Comparison of ENCODE assay signal across 14 cellular contexts in genomic region chr2:45190481-45190880, GRCh38.
DNase-seq lines count a peak whose midpoint lies in the region; ATAC-seq, FAIRE-seq and TF ChIP-seq lines count a peak whose summit lies in the region.
"Had no signal": no experiment of that assay in that cellular context is flagged by ENCODE, and none has a peak within 500 bp of the region (broad histone marks: within the 10 kb centered on the region; RNA-seq: fewer than 3 reads in every experiment).

No MANE protein-coding gene starts in this region.

- no peaks in the 10 kb centered on the region for H3K4me1 Mint-ChIP-seq in activated CD4-positive, alpha-beta T cell treated with anti-CD3 and anti-CD28 coated beads for 36 hours

- POLR2A ChIA-PET in activated CD4-positive, alpha-beta T cell treated with anti-CD3 and anti-CD28 coated beads for 36 hours (lab: Charles Lee), result no interaction called here

- CTCF ChIA-PET in activated CD4-positive, alpha-beta T cell treated with anti-CD3 and anti-CD28 coated beads for 36 hours (lab: Charles Lee), result no interaction called here

- no peak overlapping the region for H3K4me3 Mint-ChIP-seq in activated CD4-positive, alpha-beta T cell treated with anti-CD3 and anti-CD28 coated beads for 36 hours

- peak overlapping the region; percentile 77 for H3K27ac ChIP-seq in SJCRH30
- H3K27ac ChIP-seq in ascending aorta, result no peak overlapping the region
- H3K27ac ChIP-seq: VCaP had no signal

- no peaks in the 10 kb centered on the region for H3K9me3 ChIP-seq in SJCRH30 (replicated peaks)
- no peaks in the 10 kb centered on the region for H3K9me3 ChIP-seq in skeletal muscle satellite cell (replicated peaks; ENCODE audit: low read length)
- H3K9me3 ChIP-seq in ascending aorta, result no peaks in the 10 kb centered on the region

- intact Hi-C loops in ascending aorta (cut with DNase I), result no loop called here
- intact Hi-C loops in activated CD4-positive, alpha-beta T cell treated with anti-CD3 and anti-CD28 coated beads for 36 hours (cut with DNase I, micrococcal nuclease), result no loop called here

- FAIRE-seq in H54 (lab: Jason Lieb, UNC), result peak; percentile 43
- FAIRE-seq: colon had no signal

- TF ChIP-seq CTCF in fibroblast of mammary gland (conservative IDR thresholded peaks at IDR 0.05; ENCODE audit: control insufficient read depth, insufficient read depth, low read depth, low read length) (no peak), ascending aorta (IDR thresholded peaks at IDR 0.05) (no peak)

- H3K27ac Mint-ChIP-seq in activated CD4-positive, alpha-beta T cell treated with anti-CD3 and anti-CD28 coated beads for 36 hours, result no peak overlapping the region
- H3K27ac Mint-ChIP-seq: activated naive CD4-positive, alpha-beta T cell treated with anti-CD3 and anti-CD28 coated beads, Interleukin-2, amount 50 U/mL, for 72 hours had no signal

- H3K4me3 ChIP-seq in SJCRH30, result no peak overlapping the region
- H3K4me3 ChIP-seq in fibroblast of mammary gland (ENCODE audit: control insufficient read depth, low read depth, low read length), result no peak overlapping the region
- peak overlapping the region; percentile 62 for H3K4me3 ChIP-seq in skeletal muscle satellite cell (ENCODE audit: low read length)
- H3K4me3 ChIP-seq in ascending aorta, result no peak overlapping the region

- peaks cover 35% of the 10 kb centered on the region for H3K27me3 Mint-ChIP-seq in activated CD4-positive, alpha-beta T cell treated with anti-CD3 and anti-CD28 coated beads for 36 hours

- no peaks in the 10 kb centered on the region for H3K36me3 Mint-ChIP-seq in activated CD4-positive, alpha-beta T cell treated with anti-CD3 and anti-CD28 coated beads for 36 hours (ENCODE audit: low read depth)
- H3K36me3 Mint-ChIP-seq: activated naive CD4-positive, alpha-beta T cell treated with anti-CD3 and anti-CD28 coated beads, Interleukin-2, amount 50 U/mL, for 72 hours had no signal

- TF ChIP-seq POLR2A in H54 (IDR thresholded peaks at IDR 0.05; ENCODE audit: low read depth, low read length), result no peak

- no peak for ATAC-seq in activated CD4-positive, alpha-beta T cell treated with anti-CD3 and anti-CD28 coated beads for 36 hours
- ATAC-seq: activated naive CD4-positive, alpha-beta T cell treated with anti-CD3 and anti-CD28 coated beads, Interleukin-2, amount 50 U/mL, for 72 hours had no signal

- peak overlapping the region; percentile 79 for H3K4me2 ChIP-seq in skeletal muscle satellite cell (ENCODE audit: low read length)

- H3K9ac ChIP-seq in skeletal muscle satellite cell (ENCODE audit: low read depth, low read length), result peak overlapping the region; percentile 89

- DNase-seq in H54 (ENCODE audit: insufficient read length, low spot score) (peak; percentile 58), SJCRH30 (peak; percentile 59 to 65), fibroblast of mammary gland (ENCODE audit: low read depth) (peak; percentile 84), ascending aorta (ENCODE audit: low spot score in 2 of 2) (no peak), Kasumi-1 (lab: John Stamatoyannopoulos, UW) (no peak)
- no peak for DNase-seq in activated T-cell treated with anti-CD3 and anti-CD28 coated beads, Interleukin-2, amount 50 U/mL, for 48 hours
- DNase-seq in activated CD4-positive, alpha-beta T cell treated with anti-CD3 and anti-CD28 coated beads for 36 hours, result no peak
- DNase-seq: NCI-H187 treated with DMSO at 0.1 percent for 48 hours, NCI-H748 treated with DMSO at 0.1 percent for 48 hours, SHP77 treated with DMSO at 0.1 percent for 48 hours had no signal

- H3K27me3 ChIP-seq in SJCRH30 (no peaks in the 10 kb centered on the region), skeletal muscle satellite cell (ENCODE audit: control insufficient read depth, insufficient read depth, low read length) (no peaks in the 10 kb centered on the region), ascending aorta (no peaks in the 10 kb centered on the region)

- H3K4me1 ChIP-seq in SJCRH30 (peaks cover 20% of the 10 kb centered on the region), skeletal muscle satellite cell (ENCODE audit: control insufficient read depth, insufficient read depth, low read length) (peaks cover 45% of the 10 kb centered on the region), ascending aorta (no peaks in the 10 kb centered on the region)

- H3K36me3 ChIP-seq in SJCRH30, result no peaks in the 10 kb centered on the region
- no peaks in the 10 kb centered on the region for H3K36me3 ChIP-seq in skeletal muscle satellite cell (ENCODE audit: insufficient read depth, low read length)
- no peaks in the 10 kb centered on the region for H3K36me3 ChIP-seq in ascending aorta

- H3K9me3 Mint-ChIP-seq in activated CD4-positive, alpha-beta T cell treated with anti-CD3 and anti-CD28 coated beads for 36 hours (ENCODE audit: low read depth), result no peaks in the 10 kb centered on the region
- H3K9me3 Mint-ChIP-seq: activated naive CD4-positive, alpha-beta T cell treated with anti-CD3 and anti-CD28 coated beads, Interleukin-2, amount 50 U/mL, for 72 hours had no signal

Comparison
In these comparisons a context has a peak if more than half of its experiments do, and no peak if none do; other contexts are left out.
1. DNase-seq: peak in H54 (single experiment), SJCRH30 (2 of 2) and fibroblast of mammary gland (single experiment); none in activated T-cell treated with anti-CD3 and anti-CD28 coated beads, Interleukin-2, amount 50 U/mL, for 48 hours (0 of 2), ascending aorta (0 of 2), activated CD4-positive, alpha-beta T cell treated with anti-CD3 and anti-CD28 coated beads for 36 hours (single experiment) and Kasumi-1 (0 of 2).